10 cellular contexts compared by ENCODE assay signal in genomic region chr4:183397741-183398297, GRCh38. TPM values are rescaled to one million over a fixed set of nuclear protein-coding genes. Genes with fewer than 3 reads are reported as not detected.
DNase-seq lines count a peak whose midpoint lies in the region; ATAC-seq, FAIRE-seq and TF ChIP-seq lines count a peak whose summit lies in the region.
"Had no signal": no experiment of that assay in that cellular context is flagged by ENCODE, and none has a peak within 500 bp of the region (broad histone marks: within the 10 kb centered on the region; RNA-seq: fewer than 3 reads in every experiment).

No MANE protein-coding gene starts in this region.

- ATAC-seq in pancreas, result no peak
- ATAC-seq in gastroesophageal sphincter, result no peak

- H3K4me3 ChIP-seq in CD4-positive, alpha-beta memory T cell (ENCODE audit: low read length in 2 of 2), result peak overlapping the region in 1 of 2 donors; percentile 64
- H3K4me3 ChIP-seq in OCI-LY7 (ENCODE audit: low read depth, low read length, poor library complexity, severe bottlenecking) (no peak overlapping the region), pancreas (peak overlapping the region in 3 of 4 donors; percentile 28 to 50 (median 44)), gastroesophageal sphincter (peak overlapping the region in 1 of 2 donors; percentile 55)
- peak overlapping the region; percentile 65 for H3K4me3 ChIP-seq in effector memory CD4-positive, alpha-beta T cell (ENCODE audit: insufficient read depth, low read depth, low read length, poor library complexity, severe bottlenecking)

- no peaks in the 10 kb centered on the region for H3K36me3 ChIP-seq in CD4-positive, alpha-beta memory T cell (ENCODE audit: insufficient read depth, low read length)
- no peaks in the 10 kb centered on the region for H3K36me3 ChIP-seq in OCI-LY7 (ENCODE audit: insufficient read depth, low read length)
- no peaks in the 10 kb centered on the region for H3K36me3 ChIP-seq in effector memory CD4-positive, alpha-beta T cell (ENCODE audit: control insufficient read depth, insufficient read depth, low read length)
- no peaks in the 10 kb centered on the region for H3K36me3 ChIP-seq in pancreas
- H3K36me3 ChIP-seq in gastroesophageal sphincter, result no peaks in the 10 kb centered on the region

- peak overlapping the region; percentile 83 to 93 (median 89) for H3K4me3 Mint-ChIP-seq in CD4-positive, alpha-beta memory T cell

- H2AFZ ChIP-seq in OCI-LY7 (ENCODE audit: low read length), result peak overlapping the region; percentile 77; the same call in 1 of the 2 replicates

- no peaks in the 10 kb centered on the region for H3K36me3 Mint-ChIP-seq in CD4-positive, alpha-beta memory T cell

- H3K9me3 Mint-ChIP-seq in CD4-positive, alpha-beta memory T cell, result peaks cover 0 to 1% (median 0%) of the 10 kb centered on the region in 8 donors

- no peak for TF ChIP-seq CTCF in OCI-LY7 (conservative IDR thresholded peaks at IDR 0.05; ENCODE audit: low read length)
- no peak for TF ChIP-seq CTCF in pancreas (IDR thresholded peaks at IDR 0.05)
- no peak for TF ChIP-seq CTCF in GM20000 (IDR thresholded peaks at IDR 0.05; ENCODE audit: extremely low read depth, missing control alignments)
- no peak for TF ChIP-seq CTCF in gastroesophageal sphincter (IDR thresholded peaks at IDR 0.05)

- POLR2A ChIA-PET in CD4-positive, alpha-beta memory T cell (lab: Charles Lee; ENCODE audit: partially characterized antibody), result no interaction called here
- POLR2A ChIA-PET in OCI-LY7 (lab: Charles Lee) (interaction anchor here (0.7 kb wide), 1 partner anchor 22 kb away, joined by 3 read pairs; no protein-coding TSS in a partner anchor), HEK293T (lab: Yijun Ruan, JAX) (interaction anchor here (0.6 to 1.8 kb wide), 7 partner anchors 9 to 473 kb away, joined by 3 to 11 read pairs (median 4); no protein-coding TSS in a partner anchor)

- TF ChIP-seq POLR2A in gastroesophageal sphincter (IDR thresholded peaks at IDR 0.05), result no peak

- no peak for FAIRE-seq in pancreas (lab: Jason Lieb, UNC)

- TF ChIP-seq EP300 in gastroesophageal sphincter (IDR thresholded peaks at IDR 0.05), result no peak

- H4K20me1 ChIP-seq in OCI-LY7 (ENCODE audit: insufficient read depth, low read length), result no peaks in the 10 kb centered on the region

- no peaks in the 10 kb centered on the region for H3K9me2 ChIP-seq in OCI-LY7 (ENCODE audit: insufficient read depth, low read length)

- H3K27me3 ChIP-seq in CD4-positive, alpha-beta memory T cell (ENCODE audit: insufficient read depth, low read length), result no peaks in the 10 kb centered on the region
- H3K27me3 ChIP-seq in effector memory CD4-positive, alpha-beta T cell (replicated peaks; ENCODE audit: control insufficient read depth, insufficient read depth, low read length, poor library complexity, severe bottlenecking), result no peaks in the 10 kb centered on the region
- H3K27me3 ChIP-seq in pancreas, result no peaks in the 10 kb centered on the region
- H3K27me3 ChIP-seq in gastroesophageal sphincter, result peaks cover 4% of the 10 kb centered on the region
- H3K27me3 ChIP-seq: body of pancreas had no signal

- H3K79me2 ChIP-seq in OCI-LY7 (ENCODE audit: insufficient read depth, low read depth, low read length), result no peaks in the 10 kb centered on the region

- peaks cover 6 to 23% (median 15%) of the 10 kb centered on the region in 4 donors for H3K4me1 Mint-ChIP-seq in CD4-positive, alpha-beta memory T cell

- no peaks in the 10 kb centered on the region for H3K9me3 ChIP-seq in CD4-positive, alpha-beta memory T cell (ENCODE audit: control insufficient read depth in 1 of 2, low read length in 2 of 2)
- no peaks in the 10 kb centered on the region for H3K9me3 ChIP-seq in OCI-LY7 (ENCODE audit: low read length)
- H3K9me3 ChIP-seq in effector memory CD4-positive, alpha-beta T cell (ENCODE audit: control insufficient read depth, low read length), result no peaks in the 10 kb centered on the region
- H3K9me3 ChIP-seq in pancreas, result no peaks in the 10 kb centered on the region
- H3K9me3 ChIP-seq in gastroesophageal sphincter, result no peaks in the 10 kb centered on the region
- H3K9me3 ChIP-seq: body of pancreas had no signal

- H3K4me2 ChIP-seq in OCI-LY7 (ENCODE audit: low read length), result peak overlapping the region; percentile 70; the same call in 1 of the 2 replicates

- DNase-seq in CD4-positive, alpha-beta memory T cell, result no peak
- DNase-seq in OCI-LY7 (ENCODE audit: low spot score) (no peak), pancreas (no peak), GM20000 (ENCODE audit: low spot score) (no peak), HEK293T (ENCODE audit: extremely low spot score) (no peak)
- DNase-seq in effector memory CD4-positive, alpha-beta T cell, result no peak
- DNase-seq in stimulated activated CD4-positive, alpha-beta T cell treated with anti-CD3 and anti-CD28 coated beads, Interleukin-2, amount 100 ng/mL, for 48 hours, result no peak

- H3K4me1 ChIP-seq in CD4-positive, alpha-beta memory T cell (ENCODE audit: insufficient read depth, low read length), result peaks cover 5% of the 10 kb centered on the region
- H3K4me1 ChIP-seq in OCI-LY7 (ENCODE audit: insufficient read depth, low read length, poor library complexity, severe bottlenecking), result peaks cover 14% of the 10 kb centered on the region
- H3K4me1 ChIP-seq in effector memory CD4-positive, alpha-beta T cell (ENCODE audit: control insufficient read depth, insufficient read depth, low read length, poor library complexity, severe bottlenecking), result peaks cover 6% of the 10 kb centered on the region
- H3K4me1 ChIP-seq in pancreas, result peaks cover 0 to 3% (median 0%) of the 10 kb centered on the region in 3 donors
- peaks cover 0 to 15% (median 0%) of the 10 kb centered on the region in 3 donors for H3K4me1 ChIP-seq in gastroesophageal sphincter

- no TSS peak for BruUV-seq in OCI-LY7 (replicated peaks; lab: Mats Ljungman, UMichigan)

- H3K27me3 Mint-ChIP-seq in CD4-positive, alpha-beta memory T cell, result peaks cover 3 to 7% of the 10 kb centered on the region in 2 donors

- peak overlapping the region in 3 of 7 donors; percentile 47 to 79 (median 52) for H3K27ac Mint-ChIP-seq in CD4-positive, alpha-beta memory T cell

- WGBS in pancreas, 2 donors, result 83% methylated on average over 14 of the region's 14 CpGs
- WGBS in gastroesophageal sphincter (ENCODE audit: low coverage in 1 of 2), 2 donors, result 77 to 84% methylated on average over 7 to 8 of the region's 14 CpGs

- CTCF ChIA-PET in CD4-positive, alpha-beta memory T cell (lab: Charles Lee; ENCODE audit: partially characterized antibody), result interaction anchor here (0.6 to 1.3 kb wide), 5 partner anchors 10 to 458 kb away, joined by 3 to 4 read pairs (median 4); no protein-coding TSS in a partner anchor
- CTCF ChIA-PET in OCI-LY7 (lab: Charles Lee; ENCODE audit: unreplicated experiment), result no interaction called here
- CTCF ChIA-PET in HEK293T (lab: Yijun Ruan, JAX), result interaction anchor here (0.7 to 1.4 kb wide), 2 partner anchors 10 to 20 kb away, joined by 3 to 8 read pairs; no protein-coding TSS in a partner anchor

- intact Hi-C loops in CD4-positive, alpha-beta memory T cell (cut with micrococcal nuclease), result loop anchor here (1.0 to 10.0 kb wide), 3 partner anchors 9 to 483 kb away; partner anchors contain the start of gene DCTD
- intact Hi-C loops in OCI-LY7 (cut with micrococcal nuclease; ENCODE audit: unreplicated experiment), result no loop called here
- intact Hi-C loops in pancreas (cut with DNase I), result no loop called here

- H3K27ac ChIP-seq in CD4-positive, alpha-beta memory T cell (ENCODE audit: low read depth, low read length), result no peak overlapping the region
- H3K27ac ChIP-seq in OCI-LY7 (ENCODE audit: low read depth, low read length, poor library complexity, severe bottlenecking) (no peak overlapping the region), pancreas (no peak overlapping the region), gastroesophageal sphincter (peak overlapping the region in 1 of 4 donors; percentile 66)
- no peak overlapping the region for H3K27ac ChIP-seq in effector memory CD4-positive, alpha-beta T cell (ENCODE audit: insufficient read depth, low read length, poor library complexity, severe bottlenecking)
- H3K27ac ChIP-seq: RWPE1 had no signal

TF ChIP-seq in HEK293T, 16 proteins besides CTCF, POLR2A, EP300 and RAD21:
- TF ChIP-seq ELF4 (IDR thresholded peaks at IDR 0.05), result no peak
- no peak for TF ChIP-seq L3MBTL2 (conservative IDR thresholded peaks at IDR 0.05)
- no peak for TF ChIP-seq ZNF384 (IDR thresholded peaks at IDR 0.05)

RNA-seq across cellular contexts. Expression of gene CDKN2AIP, which starts 46.6 kb away (rescaled TPM):
- 10 to 100 TPM; 48.3 to 51.1 TPM for total RNA-seq in CD4-positive, alpha-beta memory T cell
- 10 to 100 TPM; 18.9 to 40.7 TPM for polyA plus RNA-seq in CD4-positive, alpha-beta memory T cell
- total RNA-seq in OCI-LY7 (2014; rRNA removed; shearing (Covaris generic)), result 32.3 and 36.3 TPM in 2 replicates
- 31.2 and 33.9 TPM in 2 replicates for total RNA-seq in OCI-LY7 (2022)
- total RNA-seq in pancreas, result 1 to 10 TPM; 6.4 to 9.5 (median 7.0) TPM
- 10 to 100 TPM in 1 of 2 donors, 1 to 10 TPM in 1; 5.9 to 12.2 TPM for polyA plus RNA-seq in pancreas
- total RNA-seq in gastroesophageal sphincter, result 10 to 100 TPM; 25.5 to 31.6 (median 28.9) TPM
